Comparison of ENCODE assay signal across 9 cellular contexts in genomic region chr2:12050381-12050780, GRCh38.
DNase-seq lines count a peak whose midpoint lies in the region; ATAC-seq, FAIRE-seq and TF ChIP-seq lines count a peak whose summit lies in the region.
"Had no signal": no experiment of that assay in that cellular context is flagged by ENCODE, and none has a peak within 500 bp of the region (broad histone marks: within the 10 kb centered on the region; RNA-seq: fewer than 3 reads in every experiment).

No MANE protein-coding gene starts in this region.

- intact Hi-C loops in CD4-positive, alpha-beta T cell (cut with DNase I, micrococcal nuclease) = no loop called here

- no peak overlapping the region for H3K27ac Mint-ChIP-seq in stimulated activated naive CD8-positive, alpha-beta T cell treated with anti-CD3 and anti-CD28 coated beads, Interleukin-15, amount 100 ng/mL, for 72 hours
- no peak overlapping the region for H3K27ac Mint-ChIP-seq in CD4-positive, alpha-beta T cell

- H3K27ac ChIP-seq in CD4-positive, alpha-beta T cell (ENCODE audit: low read depth, low read length) = no peak overlapping the region

- H3K36me3 Mint-ChIP-seq in CD4-positive, alpha-beta T cell (ENCODE audit: low read depth) = no peaks in the 10 kb centered on the region

- H3K4me3 Mint-ChIP-seq in stimulated activated naive CD8-positive, alpha-beta T cell treated with anti-CD3 and anti-CD28 coated beads, Interleukin-15, amount 100 ng/mL, for 72 hours = no peak overlapping the region
- H3K4me3 Mint-ChIP-seq in CD4-positive, alpha-beta T cell = no peak overlapping the region

- ATAC-seq in stimulated activated naive CD8-positive, alpha-beta T cell treated with anti-CD3 and anti-CD28 coated beads, Interleukin-15, amount 100 ng/mL, for 72 hours = peak; percentile 37
- no peak for ATAC-seq in stimulated activated naive CD8-positive, alpha-beta T cell treated with anti-CD3 and anti-CD28 coated beads, Interleukin-15, Interleukin-2, amounts not matched to agents 100 U/mL and 50 U/mL, for 24 hours
- no peak for ATAC-seq in CD4-positive, alpha-beta T cell (ENCODE audit: poor library complexity)
- no peak for ATAC-seq in HG03159 (IDR thresholded peaks at IDR 0.05; ENCODE audit: unreplicated experiment)

- no peaks in the 10 kb centered on the region for H3K36me3 ChIP-seq in bronchial epithelial cell (ENCODE audit: control insufficient read depth, insufficient read depth, low read length)

- CTCF ChIA-PET in CD4-positive, alpha-beta T cell (lab: Charles Lee) = no interaction called here

- peaks cover 3 to 16% of the 10 kb centered on the region in 2 donors for H3K9me3 Mint-ChIP-seq in stimulated activated naive CD8-positive, alpha-beta T cell treated with anti-CD3 and anti-CD28 coated beads, Interleukin-15, amount 100 ng/mL, for 72 hours
- H3K9me3 Mint-ChIP-seq in CD4-positive, alpha-beta T cell = no peaks in the 10 kb centered on the region

- no peak for TF ChIP-seq CTCF in bronchial epithelial cell (IDR thresholded peaks at IDR 0.05; ENCODE audit: insufficient read depth, low read length, severe bottlenecking)
- no peak for TF ChIP-seq CTCF in CD4-positive, alpha-beta T cell (IDR thresholded peaks at IDR 0.05)

- no peak overlapping the region for H3K4me3 ChIP-seq in bronchial epithelial cell (ENCODE audit: low read depth, low read length)

- H3K4me1 Mint-ChIP-seq in stimulated activated naive CD8-positive, alpha-beta T cell treated with anti-CD3 and anti-CD28 coated beads, Interleukin-15, amount 100 ng/mL, for 72 hours = no peaks in the 10 kb centered on the region
- H3K4me1 Mint-ChIP-seq in CD4-positive, alpha-beta T cell (ENCODE audit: low read depth) = peaks cover 43% of the 10 kb centered on the region

- no peak for FAIRE-seq in bronchial epithelial cell (lab: Jason Lieb, UNC)

- no peak for DNase-seq in stimulated activated naive CD8-positive, alpha-beta T cell treated with anti-CD3 and anti-CD28 coated beads, Interleukin-15, amount 100 ng/mL, for 72 hours
- no peak for DNase-seq in stimulated activated naive CD8-positive, alpha-beta T cell treated with anti-CD3 and anti-CD28 coated beads, Interleukin-15, Interleukin-2, amounts not matched to agents 100 U/mL and 50 U/mL, for 24 hours
- peak; percentile 95 to 97 for DNase-seq in Kasumi-1 (lab: John Stamatoyannopoulos, UW)
- DNase-seq in bronchial epithelial cell (ENCODE audit: low read depth) = peak; percentile 82
- DNase-seq in CD4-positive, alpha-beta T cell = no peak
- no peak for DNase-seq in NCI-H2171 (lab: John Stamatoyannopoulos, UW)
- no peak for DNase-seq in activated CD4-positive, alpha-beta T cell treated with anti-CD3 and anti-CD28 coated beads, Interleukin-2, amount 50 U/mL, for 1 hour
- DNase-seq: T-helper 2 cell had no signal

- no peaks in the 10 kb centered on the region for H3K9me3 ChIP-seq in CD4-positive, alpha-beta T cell (ENCODE audit: control insufficient read depth, low read length)

- H3K27me3 ChIP-seq in bronchial epithelial cell (ENCODE audit: control insufficient read depth, insufficient read depth, low read length) = peaks cover 1% of the 10 kb centered on the region
- no peaks in the 10 kb centered on the region for H3K27me3 ChIP-seq in CD4-positive, alpha-beta T cell (ENCODE audit: control insufficient read depth, insufficient read depth, low read length)

- H3K27me3 Mint-ChIP-seq in stimulated activated naive CD8-positive, alpha-beta T cell treated with anti-CD3 and anti-CD28 coated beads, Interleukin-15, amount 100 ng/mL, for 72 hours = peaks cover 6% of the 10 kb centered on the region
- H3K27me3 Mint-ChIP-seq in CD4-positive, alpha-beta T cell = no peaks in the 10 kb centered on the region

- POLR2A ChIA-PET in CD4-positive, alpha-beta T cell (lab: Charles Lee) = no interaction called here

Comparison
In these comparisons a context has a peak if more than half of its experiments do, and no peak if none do; other contexts are left out.
1. DNase-seq: peak in Kasumi-1 (2 of 2) and bronchial epithelial cell (single experiment); none in stimulated activated naive CD8-positive, alpha-beta T cell treated with anti-CD3 and anti-CD28 coated beads, Interleukin-15, amount 100 ng/mL, for 72 hours (0 of 2), stimulated activated naive CD8-positive, alpha-beta T cell treated with anti-CD3 and anti-CD28 coated beads, Interleukin-15, Interleukin-2, amounts not matched to agents 100 U/mL and 50 U/mL, for 24 hours (single experiment), CD4-positive, alpha-beta T cell (0 of 10), NCI-H2171 (single experiment) and activated CD4-positive, alpha-beta T cell treated with anti-CD3 and anti-CD28 coated beads, Interleukin-2, amount 50 U/mL, for 1 hour (single experiment).